17 cellular contexts compared by ENCODE assay signal in the genomic region with DNA sequence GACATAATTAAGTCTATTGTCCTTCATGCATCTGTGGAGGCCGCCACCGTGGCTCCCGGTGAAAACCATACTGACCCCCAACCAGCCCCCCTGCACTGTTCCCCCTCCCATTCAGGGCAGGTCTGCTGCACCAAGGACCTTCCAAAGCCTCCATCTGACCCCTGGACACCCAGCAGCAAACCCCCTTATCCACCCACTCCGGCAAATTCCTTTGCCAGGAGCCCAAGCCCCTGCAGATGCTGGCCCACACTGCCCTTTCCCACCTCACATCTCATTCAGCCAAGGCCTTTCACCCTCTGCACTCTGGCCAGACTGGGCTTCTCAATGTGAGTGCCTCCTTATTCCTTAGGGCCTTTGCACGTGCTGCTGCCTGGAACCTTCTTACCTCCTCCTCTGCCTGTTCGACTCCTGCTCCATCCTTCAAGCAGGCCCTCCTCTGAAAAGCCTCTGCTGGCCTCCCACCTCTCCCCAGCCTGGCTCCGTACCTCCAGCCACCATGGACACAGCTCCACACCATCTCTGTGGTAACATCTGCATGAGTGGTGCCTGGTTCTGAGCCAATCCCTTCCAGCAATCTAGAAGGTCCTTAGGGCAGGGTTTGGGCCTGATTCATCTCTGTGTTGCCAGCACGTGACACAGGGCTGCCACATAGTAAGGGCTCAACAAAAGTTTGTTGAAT.
DNase-seq lines count a peak whose midpoint lies in the region; ATAC-seq and TF ChIP-seq lines count a peak whose summit lies in the region.
"Had no signal": no experiment of that assay in that cellular context is flagged by ENCODE, and none has a peak within 500 bp of the region (broad histone marks: within the 10 kb centered on the region; RNA-seq: fewer than 3 reads in every experiment).

No MANE protein-coding gene starts in this region.

- ATAC-seq in HG03520 (IDR thresholded peaks at IDR 0.05; ENCODE audit: unreplicated experiment) (no peak), GM18502 (IDR thresholded peaks at IDR 0.05; ENCODE audit: poor library complexity, unreplicated experiment) (no peak)
- ATAC-seq: CD8-positive, alpha-beta T cell had no signal

- H2AK5ac ChIP-seq in mesenchymal stem cell (ENCODE audit: low read length, severe bottlenecking) = no peak overlapping the region

- no peak overlapping the region for H3K4me3 ChIP-seq in mesenchymal stem cell (ENCODE audit: insufficient read depth in 1 of 2, low read depth in 1 of 2, low read length in 2 of 2)
- H3K4me3 ChIP-seq: SJCRH30 had no signal

- no peak overlapping the region for H3K4me2 ChIP-seq in mesenchymal stem cell (ENCODE audit: low read length, poor library complexity, severe bottlenecking)

- no peaks in the 10 kb centered on the region for H3K27me3 Mint-ChIP-seq in activated T-cell treated with anti-CD3 and anti-CD28 coated beads, Interleukin-2, amount 50 U/mL, for 24 hours
- H3K27me3 Mint-ChIP-seq in chondrocyte (ENCODE audit: low read depth) = peaks cover 3% of the 10 kb centered on the region

- peaks cover 0 to 2% of the 10 kb centered on the region in 2 experiments for H3K36me3 ChIP-seq in mesenchymal stem cell (ENCODE audit: control insufficient read depth in 1 of 2, insufficient read depth in 2 of 2, low read depth in 1 of 2, low read length in 2 of 2)
- H3K36me3 ChIP-seq: BE2C, SJCRH30 had no signal

- H3K9me3 Mint-ChIP-seq in activated T-cell treated with anti-CD3 and anti-CD28 coated beads, Interleukin-2, amount 50 U/mL, for 24 hours = peaks cover 3% of the 10 kb centered on the region
- peaks cover 8% of the 10 kb centered on the region for H3K9me3 Mint-ChIP-seq in chondrocyte (ENCODE audit: low read depth)
- H3K9me3 Mint-ChIP-seq: CD8-positive, alpha-beta T cell had no signal

- no peaks in the 10 kb centered on the region for H3K4me1 Mint-ChIP-seq in activated T-cell treated with anti-CD3 and anti-CD28 coated beads, Interleukin-2, amount 50 U/mL, for 24 hours (ENCODE audit: low read depth)
- peaks cover 23% of the 10 kb centered on the region for H3K4me1 Mint-ChIP-seq in chondrocyte (ENCODE audit: low read depth)

- no peak overlapping the region for H2BK5ac ChIP-seq in mesenchymal stem cell (ENCODE audit: low read depth, low read length, poor library complexity, severe bottlenecking)

- no peak overlapping the region for H3K18ac ChIP-seq in mesenchymal stem cell (ENCODE audit: low read depth in 1 of 2, low read length in 2 of 2)

- H3K4me3 Mint-ChIP-seq in activated T-cell treated with anti-CD3 and anti-CD28 coated beads, Interleukin-2, amount 50 U/mL, for 24 hours = no peak overlapping the region
- H3K4me3 Mint-ChIP-seq in chondrocyte (ENCODE audit: unreplicated experiment) = no peak overlapping the region
- H3K4me3 Mint-ChIP-seq: CD8-positive, alpha-beta T cell had no signal

- H4K91ac ChIP-seq in mesenchymal stem cell (ENCODE audit: low read length) = peak overlapping the region; percentile 35

- H2AFZ ChIP-seq in mesenchymal stem cell (ENCODE audit: low read depth, low read length) = no peak overlapping the region

- no peak overlapping the region for H3K14ac ChIP-seq in mesenchymal stem cell (ENCODE audit: low read length in 2 of 2)

- no peak overlapping the region for H2BK15ac ChIP-seq in mesenchymal stem cell (ENCODE audit: low read depth, poor library complexity, severe bottlenecking)

- no peak for TF ChIP-seq CTCF in chondrocyte (IDR thresholded peaks at IDR 0.05)

- H3K79me1 ChIP-seq in mesenchymal stem cell (replicated peaks; ENCODE audit: low read length, poor library complexity, severe bottlenecking) = no peaks in the 10 kb centered on the region

- peak; percentile 15 for DNase-seq in activated T-cell treated with anti-CD3 and anti-CD28 coated beads, Interleukin-2, amount 50 U/mL, for 24 hours
- DNase-seq in activated T-cell treated with anti-CD3 and anti-CD28 coated beads, Interleukin-2, amount 50 U/mL, for 1 hour = no peak
- DNase-seq in EH (ENCODE audit: low read depth) (peak; percentile 39), chondrocyte (ENCODE audit: low spot score) (peak; percentile 40), mesenchymal stem cell (no peak), NCI-H1105 treated with DMSO at 0.1 percent for 48 hours (lab: John Stamatoyannopoulos, UW) (no peak)
- DNase-seq: 8988T; BE2C; CD8-positive, alpha-beta T cell; DMS53; GOT3; KG1; NCI-H1436; NCI-H2029 had no signal

- no peak overlapping the region for H4K8ac ChIP-seq in mesenchymal stem cell (ENCODE audit: low read length)

- no peak overlapping the region for H3K27ac ChIP-seq in mesenchymal stem cell (ENCODE audit: low read length, poor library complexity, severe bottlenecking)
- H3K27ac ChIP-seq: SJCRH30 had no signal

- no peak overlapping the region for H2BK120ac ChIP-seq in mesenchymal stem cell (ENCODE audit: low read depth, low read length)

- no peak overlapping the region for H3K27ac Mint-ChIP-seq in activated T-cell treated with anti-CD3 and anti-CD28 coated beads, Interleukin-2, amount 50 U/mL, for 24 hours
- no peak overlapping the region for H3K27ac Mint-ChIP-seq in chondrocyte (ENCODE audit: unreplicated experiment)
- H3K27ac Mint-ChIP-seq: CD8-positive, alpha-beta T cell had no signal

- no peak overlapping the region for H3K23ac ChIP-seq in mesenchymal stem cell (ENCODE audit: low read length in 2 of 2)

- peaks cover 0 to 5% of the 10 kb centered on the region in 2 experiments for H3K27me3 ChIP-seq in mesenchymal stem cell (ENCODE audit: control insufficient read depth in 1 of 2, insufficient read depth in 1 of 2, low read length in 2 of 2)
- H3K27me3 ChIP-seq: BE2C, SJCRH30 had no signal

- no peaks in the 10 kb centered on the region for H3K9me3 ChIP-seq in mesenchymal stem cell (ENCODE audit: control insufficient read depth, low read length)
- H3K9me3 ChIP-seq: BE2C, SJCRH30 had no signal

- no peaks in the 10 kb centered on the region for H3K4me1 ChIP-seq in mesenchymal stem cell (ENCODE audit: control insufficient read depth, insufficient read depth, low read depth, low read length)
- H3K4me1 ChIP-seq: BE2C, SJCRH30 had no signal

- H3K9ac ChIP-seq in mesenchymal stem cell (ENCODE audit: low read length) = no peak overlapping the region

- H2BK12ac ChIP-seq in mesenchymal stem cell (ENCODE audit: low read length in 2 of 2) = no peak overlapping the region

- no peaks in the 10 kb centered on the region for H3K36me3 Mint-ChIP-seq in activated T-cell treated with anti-CD3 and anti-CD28 coated beads, Interleukin-2, amount 50 U/mL, for 24 hours (ENCODE audit: low read depth)
- no peaks in the 10 kb centered on the region for H3K36me3 Mint-ChIP-seq in chondrocyte (ENCODE audit: low read depth)
- H3K36me3 Mint-ChIP-seq: CD8-positive, alpha-beta T cell had no signal

- no peak overlapping the region for H3K4ac ChIP-seq in mesenchymal stem cell (ENCODE audit: low read depth in 1 of 2, low read length in 2 of 2)

- WGBS in mesenchymal stem cell = 79% methylated on average over 8 of the region's 8 CpGs

Comparison
In these comparisons a context has a peak if more than half of its experiments do, and no peak if none do; other contexts are left out.
1. DNase-seq: peak in activated T-cell treated with anti-CD3 and anti-CD28 coated beads, Interleukin-2, amount 50 U/mL, for 24 hours (single experiment), EH (single experiment) and chondrocyte (single experiment); none in activated T-cell treated with anti-CD3 and anti-CD28 coated beads, Interleukin-2, amount 50 U/mL, for 1 hour (single experiment), mesenchymal stem cell (single experiment) and NCI-H1105 treated with DMSO at 0.1 percent for 48 hours (single experiment).